Comparison of ENCODE assay signal across 23 cellular contexts in the genomic region with DNA sequence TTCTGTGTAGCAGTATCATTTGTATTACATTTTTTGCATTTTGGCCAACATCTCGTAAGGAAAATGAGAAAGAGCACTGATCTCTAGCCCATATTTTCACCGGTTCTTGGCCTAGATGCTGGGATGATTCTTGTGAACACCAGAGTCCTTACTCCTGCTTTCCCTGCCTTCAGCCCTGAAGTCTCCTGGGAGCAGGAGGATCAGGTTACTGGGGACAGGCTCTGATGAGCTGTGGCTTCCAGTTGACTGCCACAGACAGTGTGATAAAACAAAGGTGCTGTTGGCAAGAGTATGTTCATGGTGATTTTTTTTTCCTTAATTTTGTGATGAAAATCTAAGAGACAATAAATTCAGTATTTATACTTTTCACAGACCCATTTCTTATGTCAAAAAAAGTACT. TPM values are rescaled to one million over a fixed set of nuclear protein-coding genes. Genes with fewer than 3 reads are reported as not detected.
DNase-seq lines count a peak whose midpoint lies in the region; ATAC-seq and TF ChIP-seq lines count a peak whose summit lies in the region.
"Had no signal": no experiment of that assay in that cellular context is flagged by ENCODE, and none has a peak within 500 bp of the region (broad histone marks: within the 10 kb centered on the region; RNA-seq: fewer than 3 reads in every experiment).

No MANE protein-coding gene starts in this region.

- WGBS in GM23248 (ENCODE audit: low coverage in 1 of 2, low lambda C conversion rate in 2 of 2, missing lambda C conversion rate in 2 of 2), 2 experiments = 91 to 97% methylated on average over 2 of the region's 2 CpGs

- H3K27ac Mint-ChIP-seq in glutamatergic neuron (ENCODE audit: unreplicated experiment) (peak overlapping the region; percentile 74), mesothelial cell of epicardium (no peak overlapping the region)
- H3K27ac Mint-ChIP-seq in stimulated activated memory B cell treated with anti-CD40 and anti-IgM and Interleukin-4, amounts not matched to agents 10 μg/mL and 1 μg/mL and 100 μg/mL, for 72 hours = peak overlapping the region; percentile 60
- H3K27ac Mint-ChIP-seq: activated CD8-positive, alpha-beta memory T cell treated with anti-CD3 and anti-CD28 coated beads, Interleukin-2, amount 10 ng/mL, durations not matched to agents 7 days and 5 days had no signal

- no peaks in the 10 kb centered on the region for H3K27me3 ChIP-seq in GM23248 (replicated peaks; ENCODE audit: insufficient read depth)
- H3K27me3 ChIP-seq: tibial artery had no signal

- peaks cover 50% of the 10 kb centered on the region for H3F3A ChIP-seq in GM23248 (ENCODE audit: insufficient read depth)

- peaks cover 21% of the 10 kb centered on the region for H3K4me1 ChIP-seq in GM23248 (ENCODE audit: insufficient read depth)
- H3K4me1 ChIP-seq: HAP-1 had no signal

- H3K4me1 Mint-ChIP-seq in glutamatergic neuron (ENCODE audit: low read depth, unreplicated experiment) = peaks cover 12% of the 10 kb centered on the region
- peaks cover 8% of the 10 kb centered on the region for H3K4me1 Mint-ChIP-seq in stimulated activated memory B cell treated with anti-CD40 and anti-IgM and Interleukin-4, amounts not matched to agents 10 μg/mL and 1 μg/mL and 100 μg/mL, for 72 hours
- peaks cover 6% of the 10 kb centered on the region for H3K4me1 Mint-ChIP-seq in mesothelial cell of epicardium
- H3K4me1 Mint-ChIP-seq: memory B cell had no signal

- H4K20me1 ChIP-seq in GM23248 (ENCODE audit: insufficient read depth) = no peaks in the 10 kb centered on the region

- ATAC-seq in stimulated activated memory B cell treated with anti-CD40 and anti-IgM and Interleukin-4, amounts not matched to agents 10 μg/mL and 1 μg/mL and 100 μg/mL, for 72 hours = no peak
- ATAC-seq: activated CD8-positive, alpha-beta memory T cell treated with anti-CD3 and anti-CD28 coated beads, Interleukin-2, amount 10 ng/mL, durations not matched to agents 7 days and 5 days had no signal

- H3K36me3 Mint-ChIP-seq in glutamatergic neuron (ENCODE audit: unreplicated experiment) (peaks cover 17% of the 10 kb centered on the region), mesothelial cell of epicardium (peaks cover 64% of the 10 kb centered on the region)
- peaks cover 69% of the 10 kb centered on the region for H3K36me3 Mint-ChIP-seq in stimulated activated memory B cell treated with anti-CD40 and anti-IgM and Interleukin-4, amounts not matched to agents 10 μg/mL and 1 μg/mL and 100 μg/mL, for 72 hours

- TF ChIP-seq CTCF in glutamatergic neuron (IDR thresholded peaks at IDR 0.05; ENCODE audit: partially characterized antibody, unreplicated experiment) (no peak), mesothelial cell of epicardium (IDR thresholded peaks at IDR 0.05; ENCODE audit: unreplicated experiment) (no peak)

- H2AFZ ChIP-seq in GM23248 = no peak overlapping the region

- H3K4me3 ChIP-seq in GM23248 = no peak overlapping the region
- H3K4me3 ChIP-seq: HAP-1, tibial artery had no signal

- no peaks in the 10 kb centered on the region for H3K9me2 ChIP-seq in GM23248 (ENCODE audit: insufficient read depth)

- H3K27me3 Mint-ChIP-seq in glutamatergic neuron (ENCODE audit: unreplicated experiment) = peaks cover 4% of the 10 kb centered on the region
- no peaks in the 10 kb centered on the region for H3K27me3 Mint-ChIP-seq in stimulated activated memory B cell treated with anti-CD40 and anti-IgM and Interleukin-4, amounts not matched to agents 10 μg/mL and 1 μg/mL and 100 μg/mL, for 72 hours
- H3K27me3 Mint-ChIP-seq in mesothelial cell of epicardium (ENCODE audit: low read depth) = no peaks in the 10 kb centered on the region
- H3K27me3 Mint-ChIP-seq: activated CD8-positive, alpha-beta memory T cell treated with anti-CD3 and anti-CD28 coated beads, Interleukin-2, amount 10 ng/mL, durations not matched to agents 7 days and 5 days; memory B cell had no signal

- peak overlapping the region; percentile 61 for H3K4me3 Mint-ChIP-seq in glutamatergic neuron (ENCODE audit: unreplicated experiment)
- H3K4me3 Mint-ChIP-seq in stimulated activated memory B cell treated with anti-CD40 and anti-IgM and Interleukin-4, amounts not matched to agents 10 μg/mL and 1 μg/mL and 100 μg/mL, for 72 hours = no peak overlapping the region
- H3K4me3 Mint-ChIP-seq in mesothelial cell of epicardium = no peak overlapping the region
- H3K4me3 Mint-ChIP-seq: activated CD8-positive, alpha-beta memory T cell treated with anti-CD3 and anti-CD28 coated beads, Interleukin-2, amount 10 ng/mL, durations not matched to agents 7 days and 5 days; memory B cell had no signal

- peaks cover 50% of the 10 kb centered on the region for H3K36me3 ChIP-seq in GM23248 (ENCODE audit: low read depth)

- DNase-seq in GM23248 (no peak), NCI-H2107 treated with DMSO at 0.1 percent for 48 hours (lab: John Stamatoyannopoulos, UW; ENCODE audit: unreplicated experiment) (peak; percentile 56), glutamatergic neuron (peak; percentile 72), NCI-H526 treated with DMSO at 0.1 percent for 48 hours (lab: John Stamatoyannopoulos, UW) (no peak), mesothelial cell of epicardium (ENCODE audit: low spot score in 2 of 2, unreplicated experiment in 2 of 2) (no peak), HT-29 (ENCODE audit: low spot score) (no peak)
- DNase-seq: activated CD4-positive, alpha-beta T cell treated with anti-CD3 and anti-CD28 coated beads for 4 hours; activated CD8-positive, alpha-beta memory T cell treated with anti-CD3 and anti-CD28 coated beads, Interleukin-2, amount 10 ng/mL, durations not matched to agents 7 days and 5 days; activated gamma-delta T cell treated with Interleukin-2 at 50 U/mL for 16 hours; anterior cingulate cortex; central memory CD4-positive, alpha-beta T cell; COR-L47; NCI-H1092; NCI-H2081; NCI-H748 treated with DMSO at 0.1 percent for 48 hours; OCI-M1; Right ventricle myocardium superior; stimulated activated CD4-positive, alpha-beta T cell treated with anti-CD3 and anti-CD28 coated beads, Interleukin-1b, Interleukin-23, amount 100 ng/mL, for 48 hours; stimulated activated naive CD4-positive, alpha-beta T cell treated with Interleukin-2 at 50 U/mL for 16 hours; tibial artery had no signal

- H3K9me3 Mint-ChIP-seq in glutamatergic neuron (ENCODE audit: unreplicated experiment) (peaks cover 6% of the 10 kb centered on the region), mesothelial cell of epicardium (no peaks in the 10 kb centered on the region)
- H3K9me3 Mint-ChIP-seq in stimulated activated memory B cell treated with anti-CD40 and anti-IgM and Interleukin-4, amounts not matched to agents 10 μg/mL and 1 μg/mL and 100 μg/mL, for 72 hours = no peaks in the 10 kb centered on the region
- H3K9me3 Mint-ChIP-seq: memory B cell had no signal

- peak overlapping the region; percentile 88 for H3K27ac ChIP-seq in GM23248
- H3K27ac ChIP-seq: tibial artery had no signal

- H3K9ac ChIP-seq in GM23248 = no peak overlapping the region

- in situ Hi-C loops in GM23248 (cut with MboI) = no loop called here

- H3K4me2 ChIP-seq in GM23248 (ENCODE audit: unreplicated experiment) = no peak overlapping the region

- no peaks in the 10 kb centered on the region for H3K9me3 ChIP-seq in GM23248 (ENCODE audit: low read depth)
- H3K9me3 ChIP-seq: HAP-1, tibial artery had no signal

- H3K79me2 ChIP-seq in GM23248 (ENCODE audit: insufficient read depth) = no peaks in the 10 kb centered on the region

RNA-seq across cellular contexts. Expression of a gene that starts 34.2 kb away (rescaled TPM):
- total RNA-seq in GM23248 (2014; rRNA removed; shearing (Covaris generic)) = 108 and 123 TPM in 2 replicates
- polyA plus RNA-seq in GM23248 (2016; fragmentation: Nextera tagmentation; extraction: Ambion mirVana) = 70.8 and 72.5 TPM in 2 replicates
- total RNA-seq in glutamatergic neuron (ENCODE audit: unreplicated experiment) (62.3 TPM), mesothelial cell of epicardium (73.4 to 77.8 TPM (median 77.7 TPM) in 3 replicates)
- 61.3 and 62.4 TPM in 2 replicates for total RNA-seq in HT-29 (2014; rRNA removed; shearing (Covaris generic))

RNA-seq across cellular contexts. Expression of a gene that starts 58.3 kb away (rescaled TPM):
- 40.8 and 45.2 TPM in 2 replicates for total RNA-seq in GM23248 (2014; rRNA removed; shearing (Covaris generic))
- polyA plus RNA-seq in GM23248 (2016; fragmentation: Nextera tagmentation; extraction: Ambion mirVana) = 47.6 and 48.2 TPM in 2 replicates
- total RNA-seq in glutamatergic neuron (ENCODE audit: unreplicated experiment) (105 TPM), mesothelial cell of epicardium (93.4 to 101 TPM (median 100 TPM) in 3 replicates)
- 136 TPM in 2 replicates for total RNA-seq in HT-29 (2014; rRNA removed; shearing (Covaris generic))

Comparison
In these comparisons a context has a peak if more than half of its experiments do, and no peak if none do; other contexts are left out.
1. DNase-seq: peak in NCI-H2107 treated with DMSO at 0.1 percent for 48 hours (single experiment) and glutamatergic neuron (single experiment); none in GM23248 (single experiment), NCI-H526 treated with DMSO at 0.1 percent for 48 hours (single experiment), mesothelial cell of epicardium (0 of 2) and HT-29 (single experiment).